ENCODE assay signal across 30 cellular contexts in genomic region chr1:221756830-221757551, GRCh38. TPM values are rescaled to one million over a fixed set of nuclear protein-coding genes. Genes with fewer than 3 reads are reported as not detected.
DNase-seq lines count a peak whose midpoint lies in the region; ATAC-seq, FAIRE-seq and TF ChIP-seq lines count a peak whose summit lies in the region.
"Had no signal": no experiment of that assay in that cellular context is flagged by ENCODE, and none has a peak within 500 bp of the region (broad histone marks: within the 10 kb centered on the region; RNA-seq: fewer than 3 reads in every experiment).

No MANE protein-coding gene starts in this region.

- FAIRE-seq in GM18507 (lab: Jason Lieb, UNC) = peak; percentile 76
- FAIRE-seq: G401.6 had no signal

- H3K4me3 Mint-ChIP-seq in activated CD4-positive, alpha-beta T cell treated with anti-CD3 and anti-CD28 coated beads for 36 hours = no peak overlapping the region
- no peak overlapping the region for H3K4me3 Mint-ChIP-seq in HFFc6
- H3K4me3 Mint-ChIP-seq: activated T-cell treated with anti-CD3 and anti-CD28 coated beads, Interleukin-2, amount 50 U/mL, for 24 hours; effector memory CD8-positive, alpha-beta T cell; memory B cell had no signal

- H3K9me3 ChIP-seq in adipocyte (ENCODE audit: control insufficient read depth, low read length) = no peaks in the 10 kb centered on the region
- H3K9me3 ChIP-seq: gastrocnemius medialis, right lobe of liver, vagina had no signal

- no peaks in the 10 kb centered on the region for H3K4me1 ChIP-seq in adipocyte (ENCODE audit: control insufficient read depth, insufficient read depth, low read length)
- H3K4me1 ChIP-seq: vagina had no signal

- H3K36me3 Mint-ChIP-seq in activated CD4-positive, alpha-beta T cell treated with anti-CD3 and anti-CD28 coated beads for 36 hours (ENCODE audit: low read depth) = peaks cover 5% of the 10 kb centered on the region
- no peaks in the 10 kb centered on the region for H3K36me3 Mint-ChIP-seq in HFFc6 (ENCODE audit: low read depth)
- H3K36me3 Mint-ChIP-seq: memory B cell had no signal

- no peaks in the 10 kb centered on the region for H3K27me3 ChIP-seq in adipocyte (replicated peaks; ENCODE audit: control insufficient read depth, insufficient read depth, low read length)
- H3K27me3 ChIP-seq: gastrocnemius medialis, right lobe of liver, vagina had no signal

- POLR2A ChIA-PET in activated CD4-positive, alpha-beta T cell treated with anti-CD3 and anti-CD28 coated beads for 36 hours (lab: Charles Lee) = no interaction called here

- no peak overlapping the region for H3K4me3 ChIP-seq in adipocyte (ENCODE audit: low read length)
- H3K4me3 ChIP-seq: gastrocnemius medialis, right lobe of liver, vagina had no signal

- H3K9me3 Mint-ChIP-seq in activated CD4-positive, alpha-beta T cell treated with anti-CD3 and anti-CD28 coated beads for 36 hours (ENCODE audit: low read depth) = peaks cover 5% of the 10 kb centered on the region
- no peaks in the 10 kb centered on the region for H3K9me3 Mint-ChIP-seq in HFFc6
- H3K9me3 Mint-ChIP-seq: effector memory CD8-positive, alpha-beta T cell; memory B cell had no signal

- ATAC-seq in activated CD4-positive, alpha-beta T cell treated with anti-CD3 and anti-CD28 coated beads for 36 hours = peak; percentile 20
- no peak for ATAC-seq in GM18873 (IDR thresholded peaks at IDR 0.05; ENCODE audit: low FRiP score, unreplicated experiment)
- ATAC-seq: effector memory CD8-positive, alpha-beta T cell; gastrocnemius medialis; left colon; right lobe of liver had no signal

- CTCF ChIA-PET in activated CD4-positive, alpha-beta T cell treated with anti-CD3 and anti-CD28 coated beads for 36 hours (lab: Charles Lee) = interaction anchor here (0.7 kb wide), 1 partner anchor 81 kb away, joined by 3 read pairs; no protein-coding TSS in a partner anchor

- no peak for TF ChIP-seq CTCF in HFFc6 (IDR thresholded peaks at IDR 0.05)

- no peak overlapping the region for H3K9ac ChIP-seq in adipocyte (ENCODE audit: low read length)

- peaks cover 5% of the 10 kb centered on the region for H3K27me3 Mint-ChIP-seq in activated CD4-positive, alpha-beta T cell treated with anti-CD3 and anti-CD28 coated beads for 36 hours
- H3K27me3 Mint-ChIP-seq in HFFc6 (ENCODE audit: insufficient read depth) = no peaks in the 10 kb centered on the region; the same call in 1 of the 2 replicates
- H3K27me3 Mint-ChIP-seq: activated T-cell treated with anti-CD3 and anti-CD28 coated beads, Interleukin-2, amount 50 U/mL, for 24 hours; memory B cell had no signal

- intact Hi-C loops in activated CD4-positive, alpha-beta T cell treated with anti-CD3 and anti-CD28 coated beads for 36 hours (cut with DNase I, micrococcal nuclease) = no loop called here

- DNase-seq in activated CD4-positive, alpha-beta T cell treated with anti-CD3 and anti-CD28 coated beads for 36 hours = no peak
- DNase-seq in activated CD4-positive, alpha-beta T cell treated with anti-CD3 and anti-CD28 coated beads, Interleukin-2, amount 50 U/mL, for 4 hours = no peak
- DNase-seq in GM18507 (ENCODE audit: extremely low spot score, insufficient read length, low read depth) (no peak), adipocyte (ENCODE audit: low read depth) (peak; percentile 42), myocyte (ENCODE audit: low read depth) (peak; percentile 63), NAMALWA (ENCODE audit: low spot score) (no peak), HFFc6 (no peak)
- DNase-seq: activated CD4-positive, alpha-beta T cell treated with anti-CD3 and anti-CD28 coated beads for 1 hour; activated naive CD4-positive, alpha-beta T cell; activated T-cell treated with anti-CD3 and anti-CD28 coated beads, Interleukin-2, amount 50 U/mL, for 24 hours; anterior cingulate cortex; cortex of kidney; effector memory CD8-positive, alpha-beta T cell; erythroblast; gastrocnemius medialis; hippocampal formation; KG1; left colon; MM.1S; NCI-H1436; NCI-H2107; NCI-H446 treated with DMSO at 0.1 percent for 48 hours; right lobe of liver; stimulated activated CD4-positive, alpha-beta T cell treated with anti-CD3 and anti-CD28 coated beads, Interleukin-4, amount 100 ng/mL, for 4 hours; stimulated activated naive CD4-positive, alpha-beta T cell treated with Interleukin-2 at 50 U/mL for 16 hours had no signal

- peaks cover 48% of the 10 kb centered on the region for H3K4me1 Mint-ChIP-seq in activated CD4-positive, alpha-beta T cell treated with anti-CD3 and anti-CD28 coated beads for 36 hours
- H3K4me1 Mint-ChIP-seq in HFFc6 (ENCODE audit: low read depth) = peaks cover 18% of the 10 kb centered on the region

- no peak overlapping the region for H3K27ac Mint-ChIP-seq in activated CD4-positive, alpha-beta T cell treated with anti-CD3 and anti-CD28 coated beads for 36 hours
- H3K27ac Mint-ChIP-seq in HFFc6 = no peak overlapping the region
- H3K27ac Mint-ChIP-seq: activated T-cell treated with anti-CD3 and anti-CD28 coated beads, Interleukin-2, amount 50 U/mL, for 24 hours; effector memory CD8-positive, alpha-beta T cell; progenitor cell of endocrine pancreas had no signal

- H3K36me3 ChIP-seq in adipocyte (ENCODE audit: control insufficient read depth, insufficient read depth, low read length, severe bottlenecking) = no peaks in the 10 kb centered on the region
- H3K36me3 ChIP-seq: gastrocnemius medialis, right lobe of liver, vagina had no signal

RNA-seq across cellular contexts. Expression of gene DUSP10, which starts 15.1 kb away (rescaled TPM):
- total RNA-seq in activated CD4-positive, alpha-beta T cell treated with anti-CD3 and anti-CD28 coated beads for 36 hours = 1 to 10 TPM; 7.3 to 9.2 TPM
- 21.9 and 28.1 TPM in 2 replicates for total RNA-seq in myocyte
- polyA plus RNA-seq in myocyte (2012) = 10.0 TPM
- total RNA-seq in HFFc6 (2021; fragmentation: NEBNext Ultra II Directional; extraction: Animal tissue kit (Norgen Biotek cat#: 25700)) = 10 to 100 TPM; 30.5 to 48.9 (median 43.8) TPM

Comparison
In these comparisons a context has a peak if more than half of its experiments do, and no peak if none do; other contexts are left out.
1. DNase-seq: peak in adipocyte (single experiment) and myocyte (single experiment); none in activated CD4-positive, alpha-beta T cell treated with anti-CD3 and anti-CD28 coated beads for 36 hours (single experiment), activated CD4-positive, alpha-beta T cell treated with anti-CD3 and anti-CD28 coated beads, Interleukin-2, amount 50 U/mL, for 4 hours (0 of 2), GM18507 (single experiment), NAMALWA (single experiment) and HFFc6 (single experiment).